ENCODE assay signal across 12 cellular contexts in the genomic region with DNA sequence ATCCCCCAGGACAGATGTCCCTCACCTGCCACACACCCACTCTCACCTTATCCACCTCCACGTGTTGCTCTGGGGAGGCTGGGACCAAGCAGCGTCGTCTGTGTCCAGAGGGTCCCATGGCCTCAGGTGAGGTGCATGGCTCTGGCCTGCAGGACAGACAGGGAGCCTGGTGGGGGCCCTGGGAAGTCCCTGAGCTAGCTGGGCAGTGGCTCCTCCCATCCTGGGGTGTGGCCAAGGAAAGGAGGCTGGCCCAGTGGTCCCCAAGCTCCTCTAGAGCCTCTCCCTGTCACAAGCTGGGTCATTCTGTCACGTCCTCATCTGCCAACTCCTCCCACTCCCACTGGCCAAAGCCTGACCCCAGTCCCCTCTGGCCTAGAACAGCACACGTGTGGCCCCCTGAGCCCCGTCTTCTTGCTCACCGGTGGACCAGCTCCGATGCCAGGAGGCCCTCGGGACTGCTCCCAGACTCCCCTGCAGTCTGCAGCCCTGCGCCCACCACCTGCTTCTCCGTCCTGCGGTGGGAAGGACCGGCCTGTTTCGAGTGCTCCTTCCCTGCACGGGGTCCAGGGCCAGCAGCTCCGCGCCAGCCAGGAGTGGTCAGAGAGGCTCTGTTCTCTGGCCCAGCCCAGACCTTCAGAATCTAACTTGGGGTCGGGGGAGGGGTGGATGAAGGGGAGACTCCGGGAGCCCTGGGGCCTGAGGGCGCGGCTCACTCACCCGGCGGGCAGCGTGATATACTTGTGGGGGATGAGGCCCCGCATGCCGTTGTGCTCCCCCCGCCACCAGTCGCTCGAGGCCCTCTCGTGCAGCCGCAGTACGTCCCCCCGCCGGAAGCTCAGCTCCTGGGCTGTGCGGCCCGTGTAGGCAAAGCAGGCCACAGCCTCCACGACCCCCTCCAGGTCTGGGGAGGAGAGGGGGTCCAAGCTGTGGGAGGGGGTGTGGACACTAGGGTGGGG. TPM values are rescaled to one million over a fixed set of nuclear protein-coding genes. Genes with fewer than 3 reads are reported as not detected.
DNase-seq lines count a peak whose midpoint lies in the region; ATAC-seq, FAIRE-seq and TF ChIP-seq lines count a peak whose summit lies in the region.
"Had no signal": no experiment of that assay in that cellular context is flagged by ENCODE, and none has a peak within 500 bp of the region (broad histone marks: within the 10 kb centered on the region; RNA-seq: fewer than 3 reads in every experiment).

No MANE protein-coding gene starts in this region.

- CTCF ChIA-PET in HepG2 (lab: Yijun Ruan, JAX; ENCODE audit: low intra/inter-chr PET ratio, low total read pairs): no interaction called here

- H3K9ac ChIP-seq in HepG2 (ENCODE audit: insufficient read depth, low read depth, low read length): no peak overlapping the region
- H3K9ac ChIP-seq: BLaER1 treated with 17β-estradiol and CSF1 and Interleukin-3, amounts not matched to agents 10 nM and 100 nM had no signal

- DNase-seq in HepG2 (ENCODE audit: low spot score) (peak; percentile 10), right lobe of liver (no peak), SK-N-DZ (ENCODE audit: low spot score) (peak; percentile 76), spleen (peak; percentile 76), HK-2 (ENCODE audit: unreplicated experiment) (no peak), hepatocyte (ENCODE audit: low spot score) (no peak)
- DNase-seq: activated naive CD4-positive, alpha-beta T cell; NCI-H1048 had no signal

- H3K79me2 ChIP-seq in HepG2 (ENCODE audit: insufficient read depth, low read length) (no peaks in the 10 kb centered on the region), hepatocyte (no peaks in the 10 kb centered on the region)

- no peak overlapping the region for H3K4me3 ChIP-seq in HepG2 (replicated peaks in 1 of 3; ENCODE audit: insufficient read depth in 1 of 3, low read depth in 2 of 3, low read length in 3 of 3)
- H3K4me3 ChIP-seq in right lobe of liver: no peak overlapping the region
- no peak overlapping the region for H3K4me3 ChIP-seq in spleen
- no peak overlapping the region for H3K4me3 ChIP-seq in hepatocyte
- H3K4me3 ChIP-seq: BLaER1 treated with 17β-estradiol and CSF1 and Interleukin-3, amounts not matched to agents 10 nM and 100 nM; mucosa of descending colon; skin epidermis had no signal

- no TSS peak for BruUV-seq in HepG2 (replicated peaks; lab: Mats Ljungman, UMichigan)

- TF ChIP-seq RAD21 in HepG2 (CRISPR knock-in tag; IDR thresholded peaks at IDR 0.05): no peak

- H3K27me3 ChIP-seq in HepG2 (ENCODE audit: control insufficient read depth in 1 of 2, insufficient read depth in 2 of 2, low read length in 2 of 2): peaks cover 0 to 4% of the 10 kb centered on the region in 2 experiments; a peak in 1 of 5 replicates
- H3K27me3 ChIP-seq in right lobe of liver: no peaks in the 10 kb centered on the region
- H3K27me3 ChIP-seq in spleen (replicated peaks in 1 of 7): peaks cover 0 to 24% (median 0%) of the 10 kb centered on the region in 7 donors
- H3K27me3 ChIP-seq in hepatocyte: no peaks in the 10 kb centered on the region

- POLR2A ChIA-PET in HepG2 (lab: Yijun Ruan, JAX): no interaction called here

- no peak for FAIRE-seq in HepG2 (lab: Jason Lieb, UNC)

- no peak overlapping the region for H3K4me2 ChIP-seq in HepG2 (ENCODE audit: low read depth, low read length)
- H3K4me2 ChIP-seq in hepatocyte: no peak overlapping the region

- in situ Hi-C loops in HepG2 (cut with HindIII; ENCODE audit: extremely low pct_ligation_motif_present, low pct_unique_long_range_greater_than_20kb): no loop called here

- TF ChIP-seq EP300 in HepG2 (IDR thresholded peaks at IDR 0.05; ENCODE audit: low read depth in 2 of 2, low read length in 2 of 2) (no peak), HepG2 (CRISPR knock-in tag; IDR thresholded peaks at IDR 0.05; ENCODE audit: borderline replicate concordance) (no peak)

- H3K9me2 ChIP-seq in hepatocyte (replicated peaks; ENCODE audit: insufficient read depth): no peaks in the 10 kb centered on the region

- no peaks in the 10 kb centered on the region for H3K36me3 ChIP-seq in HepG2 (replicated peaks in 1 of 2; ENCODE audit: control insufficient read depth in 1 of 2, insufficient read depth in 2 of 2, low read length in 2 of 2)
- H3K36me3 ChIP-seq in right lobe of liver: no peaks in the 10 kb centered on the region
- H3K36me3 ChIP-seq in spleen: peaks cover 0 to 76% (median 35%) of the 10 kb centered on the region in 6 donors
- no peaks in the 10 kb centered on the region for H3K36me3 ChIP-seq in hepatocyte (replicated peaks; ENCODE audit: insufficient read depth, low read depth)

- H3K27ac ChIP-seq in HepG2 (ENCODE audit: extremely low read length, insufficient read depth, low read length) (no peak overlapping the region), right lobe of liver (no peak overlapping the region), spleen (peak overlapping the region in 1 of 8 donors; percentile 15), hepatocyte (no peak overlapping the region)
- H3K27ac ChIP-seq: BLaER1 treated with 17β-estradiol and CSF1 and Interleukin-3, amounts not matched to agents 10 nM and 100 nM; skin epidermis; VCaP had no signal

- H3K4me1 ChIP-seq in HepG2 (ENCODE audit: insufficient read depth, low read length) (peaks cover 5% of the 10 kb centered on the region), right lobe of liver (no peaks in the 10 kb centered on the region), spleen (peaks cover under 1 to 26% (median 12%) of the 10 kb centered on the region in 6 donors), hepatocyte (ENCODE audit: insufficient read depth) (no peaks in the 10 kb centered on the region)

- TF ChIP-seq POLR2A in HepG2 (IDR thresholded peaks at IDR 0.05; ENCODE audit: insufficient read depth in 1 of 2, low read depth in 2 of 2, low read length in 2 of 2): no peak
- TF ChIP-seq POLR2A in right lobe of liver (IDR thresholded peaks at IDR 0.05): no peak
- no peak for TF ChIP-seq POLR2A in spleen (IDR thresholded peaks at IDR 0.05)

- H4K20me1 ChIP-seq in HepG2 (ENCODE audit: insufficient read depth, low read length) (no peaks in the 10 kb centered on the region), hepatocyte (ENCODE audit: insufficient read depth, poor library complexity, severe bottlenecking) (no peaks in the 10 kb centered on the region)

- no CpG with 5 or more reads among the region's 37 CpGs for WGBS in HepG2 (ENCODE audit: low lambda C conversion rate)
- WGBS in right lobe of liver (ENCODE audit: insufficient coverage, low coverage, low lambda C conversion rate, missing lambda C conversion rate): 59% methylated on average over 3 of the region's 37 CpGs
- 73 to 87% (median 85%) methylated on average over 19 to 37 of the region's 37 CpGs; no CpG with 5 or more reads in 1 of the 5 donors for WGBS in spleen, 5 donors
- 82% methylated on average over 24 of the region's 37 CpGs for WGBS in hepatocyte (ENCODE audit: low lambda C conversion rate, missing lambda C conversion rate)

- H2AFZ ChIP-seq in HepG2 (ENCODE audit: low read length) (no peak overlapping the region), hepatocyte (no peak overlapping the region)

- H3K9me3 ChIP-seq in HepG2 (ENCODE audit: low read length) (no peaks in the 10 kb centered on the region), right lobe of liver (no peaks in the 10 kb centered on the region), spleen (no peaks in the 10 kb centered on the region), hepatocyte (ENCODE audit: low read depth) (no peaks in the 10 kb centered on the region)
- H3K9me3 ChIP-seq: mucosa of descending colon had no signal

- TF ChIP-seq CTCF in HepG2 (CRISPR knock-in tag; IDR thresholded peaks at IDR 0.05) (no peak), right lobe of liver (IDR thresholded peaks at IDR 0.05) (no peak), spleen (IDR thresholded peaks at IDR 0.05 in 8 of 11, conservative IDR thresholded peaks at IDR 0.05 in 3 of 11) (no peak), hepatocyte (IDR thresholded peaks at IDR 0.05; ENCODE audit: poor library complexity) (no peak)

- ATAC-seq in HepG2 (peak; percentile 53), right lobe of liver (no peak)
- ATAC-seq: mucosa of descending colon had no signal

- intact Hi-C loops in HepG2 (cut with micrococcal nuclease; ENCODE audit: unreplicated experiment): no loop called here
- intact Hi-C loops in right lobe of liver (cut with DNase I): no loop called here
- intact Hi-C loops in spleen (cut with DNase I; ENCODE audit: low total_unique reads): no loop called here

RNA-seq across cellular contexts. Expression of gene AVPR2, which starts 4.8 kb away (rescaled TPM):
- total RNA-seq in HepG2 (2016; rRNA removed; fragmentation: Illumina TruSeq; extraction: Trizol): not detected in 2 replicates
- total RNA-seq in HepG2 (2016; cell fraction: cytosol; rRNA removed; fragmentation: Illumina TruSeq; extraction: Trizol; ENCODE audit: low read depth): not detected in 2 replicates
- total RNA-seq in HepG2 (2016; cell fraction: insoluble cytoplasmic fraction; rRNA removed; fragmentation: Illumina TruSeq; extraction: Trizol): not detected in 2 replicates
- not detected in 2 replicates for total RNA-seq in HepG2 (2016; cell fraction: membrane; rRNA removed; fragmentation: Illumina TruSeq; extraction: Trizol)
- total RNA-seq in HepG2 (2016; cell fraction: nucleus; rRNA removed; fragmentation: Illumina TruSeq; extraction: Trizol): not detected in 2 replicates
- not detected in 2 replicates for polyA plus RNA-seq in HepG2 (2011; rRNA removed)
- polyA plus RNA-seq in HepG2 (2011; cell fraction: cytosol; rRNA removed): not detected in 2 replicates
- not detected in 2 replicates for polyA plus RNA-seq in HepG2 (2011; cell fraction: nucleus; rRNA removed)
- not detected in 2 replicates for polyA plus RNA-seq in HepG2 (2012)
- polyA plus RNA-seq in HepG2 (2016; cell fraction: cytosol; fragmentation: Illumina TruSeq; extraction: Trizol; ENCODE audit: low read depth): not detected in 2 replicates
- polyA plus RNA-seq in HepG2 (2016; cell fraction: insoluble cytoplasmic fraction; fragmentation: Illumina TruSeq; extraction: Trizol; ENCODE audit: low read depth): not detected in 2 replicates
- not detected in 2 replicates for polyA plus RNA-seq in HepG2 (2016; cell fraction: membrane; fragmentation: Illumina TruSeq; extraction: Trizol; ENCODE audit: low read depth)
- not detected in 2 replicates for polyA plus RNA-seq in HepG2 (2016; cell fraction: nucleus; fragmentation: Illumina TruSeq; extraction: Trizol; ENCODE audit: insufficient read depth, low read depth)
- polyA minus RNA-seq in HepG2 (2011; rRNA and poly(A)+ RNA removed; ENCODE audit: low replicate concordance): 0.18 and 0.87 TPM in 2 replicates
- polyA minus RNA-seq in HepG2 (2011; cell fraction: cytosol; rRNA and poly(A)+ RNA removed): not detected in 2 replicates
- not detected in 2 replicates for polyA minus RNA-seq in HepG2 (2011; cell fraction: nucleus; rRNA and poly(A)+ RNA removed)
- total RNA-seq in right lobe of liver: under 1 TPM in 1 of 6 experiments, not detected in 5; 0.31 TPM
- polyA plus RNA-seq in SK-N-DZ (2014; cell fraction: cytosol; rRNA removed): not detected in 2 replicates
- polyA plus RNA-seq in SK-N-DZ (2014; cell fraction: nucleus; rRNA removed): 0.22 TPM in 1 of 2 replicates, not detected in the other
- under 1 TPM in 1 of 7 donors, not detected in 6; 0.52 TPM for total RNA-seq in spleen
- under 1 TPM; 0.22 to 0.77 (median 0.26) TPM for polyA plus RNA-seq in spleen
- 1.2 TPM in 1 of 2 replicates, not detected in the other for total RNA-seq in hepatocyte
- not detected in 2 replicates for polyA plus RNA-seq in hepatocyte

RNA-seq across cellular contexts. Expression of gene ARHGAP4, which starts 16.8 kb away (rescaled TPM):
- 0.64 TPM in 1 of 2 replicates, not detected in the other for total RNA-seq in HepG2 (2016; rRNA removed; fragmentation: Illumina TruSeq; extraction: Trizol)
- not detected in 2 replicates for total RNA-seq in HepG2 (2016; cell fraction: cytosol; rRNA removed; fragmentation: Illumina TruSeq; extraction: Trizol; ENCODE audit: low read depth)
- 0.22 TPM in 1 of 2 replicates, not detected in the other for total RNA-seq in HepG2 (2016; cell fraction: insoluble cytoplasmic fraction; rRNA removed; fragmentation: Illumina TruSeq; extraction: Trizol)
- total RNA-seq in HepG2 (2016; cell fraction: membrane; rRNA removed; fragmentation: Illumina TruSeq; extraction: Trizol): 0.28 TPM in 1 of 2 replicates, not detected in the other
- total RNA-seq in HepG2 (2016; cell fraction: nucleus; rRNA removed; fragmentation: Illumina TruSeq; extraction: Trizol): 0.41 TPM in 1 of 2 replicates, not detected in the other
- 0.57 and 1.1 TPM in 2 replicates for polyA plus RNA-seq in HepG2 (2011; rRNA removed)
- 0.10 and 0.19 TPM in 2 replicates for polyA plus RNA-seq in HepG2 (2011; cell fraction: cytosol; rRNA removed)
- polyA plus RNA-seq in HepG2 (2011; cell fraction: nucleus; rRNA removed): 7.0 and 9.1 TPM in 2 replicates
- polyA plus RNA-seq in HepG2 (2012): 0.35 and 0.59 TPM in 2 replicates
- not detected in 2 replicates for polyA plus RNA-seq in HepG2 (2016; cell fraction: cytosol; fragmentation: Illumina TruSeq; extraction: Trizol; ENCODE audit: low read depth)
- not detected in 2 replicates for polyA plus RNA-seq in HepG2 (2016; cell fraction: insoluble cytoplasmic fraction; fragmentation: Illumina TruSeq; extraction: Trizol; ENCODE audit: low read depth)
- polyA plus RNA-seq in HepG2 (2016; cell fraction: membrane; fragmentation: Illumina TruSeq; extraction: Trizol; ENCODE audit: low read depth): not detected in 2 replicates
- 0.64 and 1.9 TPM in 2 replicates for polyA plus RNA-seq in HepG2 (2016; cell fraction: nucleus; fragmentation: Illumina TruSeq; extraction: Trizol; ENCODE audit: insufficient read depth, low read depth)
- 1.6 and 1.8 TPM in 2 replicates for polyA minus RNA-seq in HepG2 (2011; rRNA and poly(A)+ RNA removed; ENCODE audit: low replicate concordance)
- 1.1 TPM in 1 of 2 replicates, not detected in the other for polyA minus RNA-seq in HepG2 (2011; cell fraction: cytosol; rRNA and poly(A)+ RNA removed)
- 1.2 and 2.8 TPM in 2 replicates for polyA minus RNA-seq in HepG2 (2011; cell fraction: nucleus; rRNA and poly(A)+ RNA removed)
- total RNA-seq in right lobe of liver: 10 to 100 TPM in 2 of 6 experiments, 1 to 10 TPM in 4; 5.5 to 11.9 (median 8.7) TPM
- 10.6 and 14.9 TPM in 2 replicates for polyA plus RNA-seq in SK-N-DZ (2014; cell fraction: cytosol; rRNA removed)
- polyA plus RNA-seq in SK-N-DZ (2014; cell fraction: nucleus; rRNA removed): 128 and 146 TPM in 2 replicates
- total RNA-seq in spleen: 100 to 1,000 TPM; 176 to 317 (median 236) TPM
- polyA plus RNA-seq in spleen: 100 to 1,000 TPM; 297 to 713 (median 635) TPM
- total RNA-seq in hepatocyte: 3.3 and 6.4 TPM in 2 replicates
- 6.2 and 10.3 TPM in 2 replicates for polyA plus RNA-seq in hepatocyte

RNA-seq across cellular contexts. Expression of gene L1CAM, which starts 23.3 kb away (rescaled TPM):
- total RNA-seq in HepG2 (2016; rRNA removed; fragmentation: Illumina TruSeq; extraction: Trizol) (1.1 and 1.4 TPM in 2 replicates), right lobe of liver (under 1 TPM in 4 of 6 experiments, not detected in 2; 0.33 to 0.64 (median 0.47) TPM), spleen (1 to 10 TPM; 1.2 to 5.1 (median 2.2) TPM), hepatocyte (0.12 and 0.33 TPM in 2 replicates)
- 0.18 and 0.30 TPM in 2 replicates for total RNA-seq in HepG2 (2016; cell fraction: cytosol; rRNA removed; fragmentation: Illumina TruSeq; extraction: Trizol; ENCODE audit: low read depth)
- total RNA-seq in HepG2 (2016; cell fraction: insoluble cytoplasmic fraction; rRNA removed; fragmentation: Illumina TruSeq; extraction: Trizol): 0.74 and 1.1 TPM in 2 replicates
- total RNA-seq in HepG2 (2016; cell fraction: membrane; rRNA removed; fragmentation: Illumina TruSeq; extraction: Trizol): 0.59 and 0.74 TPM in 2 replicates
- total RNA-seq in HepG2 (2016; cell fraction: nucleus; rRNA removed; fragmentation: Illumina TruSeq; extraction: Trizol): 2.9 and 3.0 TPM in 2 replicates
- polyA plus RNA-seq in HepG2 (2011; rRNA removed) (2.0 and 5.0 TPM in 2 replicates), spleen (1 to 10 TPM; 1.6 to 3.4 (median 3.2) TPM), hepatocyte (0.40 and 0.69 TPM in 2 replicates)
- 2.5 TPM in 2 replicates for polyA plus RNA-seq in HepG2 (2011; cell fraction: cytosol; rRNA removed)
- 15.9 and 17.0 TPM in 2 replicates for polyA plus RNA-seq in HepG2 (2011; cell fraction: nucleus; rRNA removed)
- 1.8 and 5.5 TPM in 2 replicates for polyA plus RNA-seq in HepG2 (2012)
- polyA plus RNA-seq in HepG2 (2016; cell fraction: cytosol; fragmentation: Illumina TruSeq; extraction: Trizol; ENCODE audit: low read depth): 0.24 TPM in 2 replicates
- polyA plus RNA-seq in HepG2 (2016; cell fraction: insoluble cytoplasmic fraction; fragmentation: Illumina TruSeq; extraction: Trizol; ENCODE audit: low read depth): 0.83 and 1.4 TPM in 2 replicates
- 0.46 and 0.98 TPM in 2 replicates for polyA plus RNA-seq in HepG2 (2016; cell fraction: membrane; fragmentation: Illumina TruSeq; extraction: Trizol; ENCODE audit: low read depth)
- polyA plus RNA-seq in HepG2 (2016; cell fraction: nucleus; fragmentation: Illumina TruSeq; extraction: Trizol; ENCODE audit: insufficient read depth, low read depth): 6.9 and 8.1 TPM in 2 replicates
- polyA minus RNA-seq in HepG2 (2011; rRNA and poly(A)+ RNA removed; ENCODE audit: low replicate concordance): 14.7 and 119 TPM in 2 replicates
- polyA minus RNA-seq in HepG2 (2011; cell fraction: cytosol; rRNA and poly(A)+ RNA removed): 4.0 and 7.3 TPM in 2 replicates
- polyA minus RNA-seq in HepG2 (2011; cell fraction: nucleus; rRNA and poly(A)+ RNA removed): 4.6 and 6.8 TPM in 2 replicates
- 45.6 and 63.6 TPM in 2 replicates for polyA plus RNA-seq in SK-N-DZ (2014; cell fraction: cytosol; rRNA removed)
- polyA plus RNA-seq in SK-N-DZ (2014; cell fraction: nucleus; rRNA removed): 53.1 and 95.1 TPM in 2 replicates

RNA-seq across cellular contexts. Expression of gene NAA10, which starts 25.5 kb away (rescaled TPM):
- total RNA-seq in HepG2 (2016; rRNA removed; fragmentation: Illumina TruSeq; extraction: Trizol): 51.1 and 51.7 TPM in 2 replicates
- 55.8 and 62.5 TPM in 2 replicates for total RNA-seq in HepG2 (2016; cell fraction: cytosol; rRNA removed; fragmentation: Illumina TruSeq; extraction: Trizol; ENCODE audit: low read depth)
- total RNA-seq in HepG2 (2016; cell fraction: insoluble cytoplasmic fraction; rRNA removed; fragmentation: Illumina TruSeq; extraction: Trizol): 47.6 and 50.9 TPM in 2 replicates
- 52.1 and 59.2 TPM in 2 replicates for total RNA-seq in HepG2 (2016; cell fraction: membrane; rRNA removed; fragmentation: Illumina TruSeq; extraction: Trizol)
- 27.3 and 30.2 TPM in 2 replicates for total RNA-seq in HepG2 (2016; cell fraction: nucleus; rRNA removed; fragmentation: Illumina TruSeq; extraction: Trizol)
- 49.1 and 49.2 TPM in 2 replicates for polyA plus RNA-seq in HepG2 (2011; rRNA removed)
- 61.9 and 80.7 TPM in 2 replicates for polyA plus RNA-seq in HepG2 (2011; cell fraction: cytosol; rRNA removed)
- 84.9 and 98.2 TPM in 2 replicates for polyA plus RNA-seq in HepG2 (2011; cell fraction: nucleus; rRNA removed)
- 45.4 and 52.3 TPM in 2 replicates for polyA plus RNA-seq in HepG2 (2012)
- 168 and 195 TPM in 2 replicates for polyA plus RNA-seq in HepG2 (2016; cell fraction: cytosol; fragmentation: Illumina TruSeq; extraction: Trizol; ENCODE audit: low read depth)
- polyA plus RNA-seq in HepG2 (2016; cell fraction: insoluble cytoplasmic fraction; fragmentation: Illumina TruSeq; extraction: Trizol; ENCODE audit: low read depth): 99.2 and 109 TPM in 2 replicates
- 92.8 and 108 TPM in 2 replicates for polyA plus RNA-seq in HepG2 (2016; cell fraction: membrane; fragmentation: Illumina TruSeq; extraction: Trizol; ENCODE audit: low read depth)
- 92.2 and 97.8 TPM in 2 replicates for polyA plus RNA-seq in HepG2 (2016; cell fraction: nucleus; fragmentation: Illumina TruSeq; extraction: Trizol; ENCODE audit: insufficient read depth, low read depth)
- 30.3 and 98.8 TPM in 2 replicates for polyA minus RNA-seq in HepG2 (2011; rRNA and poly(A)+ RNA removed; ENCODE audit: low replicate concordance)
- 14.6 and 17.3 TPM in 2 replicates for polyA minus RNA-seq in HepG2 (2011; cell fraction: cytosol; rRNA and poly(A)+ RNA removed)
- 23.7 and 25.0 TPM in 2 replicates for polyA minus RNA-seq in HepG2 (2011; cell fraction: nucleus; rRNA and poly(A)+ RNA removed)
- 10 to 100 TPM; 36.1 to 56.2 (median 39.7) TPM for total RNA-seq in right lobe of liver
- 135 and 149 TPM in 2 replicates for polyA plus RNA-seq in SK-N-DZ (2014; cell fraction: cytosol; rRNA removed)
- 176 and 329 TPM in 2 replicates for polyA plus RNA-seq in SK-N-DZ (2014; cell fraction: nucleus; rRNA removed)
- 10 to 100 TPM; 56.4 to 89.1 (median 85.5) TPM for total RNA-seq in spleen
- 100 to 1,000 TPM; 123 to 174 (median 168) TPM for polyA plus RNA-seq in spleen
- total RNA-seq in hepatocyte: 74.0 and 83.5 TPM in 2 replicates
- 118 and 134 TPM in 2 replicates for polyA plus RNA-seq in hepatocyte

RNA-seq across cellular contexts. Expression of gene RENBP, which starts 35.1 kb away (rescaled TPM):
- total RNA-seq in HepG2 (2016; rRNA removed; fragmentation: Illumina TruSeq; extraction: Trizol) (0.77 and 1.4 TPM in 2 replicates), right lobe of liver (1 to 10 TPM; 2.2 to 9.1 (median 5.2) TPM), spleen (100 to 1,000 TPM in 1 of 7 donors, 10 to 100 TPM in 6; 42.0 to 105 (median 63.6) TPM), hepatocyte (22.2 and 22.8 TPM in 2 replicates)
- total RNA-seq in HepG2 (2016; cell fraction: cytosol; rRNA removed; fragmentation: Illumina TruSeq; extraction: Trizol; ENCODE audit: low read depth): not detected in 2 replicates
- total RNA-seq in HepG2 (2016; cell fraction: insoluble cytoplasmic fraction; rRNA removed; fragmentation: Illumina TruSeq; extraction: Trizol): 0.48 and 1.3 TPM in 2 replicates
- 0.31 and 0.34 TPM in 2 replicates for total RNA-seq in HepG2 (2016; cell fraction: membrane; rRNA removed; fragmentation: Illumina TruSeq; extraction: Trizol)
- 0.78 and 1.4 TPM in 2 replicates for total RNA-seq in HepG2 (2016; cell fraction: nucleus; rRNA removed; fragmentation: Illumina TruSeq; extraction: Trizol)
- polyA plus RNA-seq in HepG2 (2011; rRNA removed) (2.0 and 2.6 TPM in 2 replicates), spleen (10 to 100 TPM; 44.3 to 91.3 (median 47.9) TPM), hepatocyte (5.8 and 13.2 TPM in 2 replicates)
- 2.7 and 3.2 TPM in 2 replicates for polyA plus RNA-seq in HepG2 (2011; cell fraction: cytosol; rRNA removed)
- polyA plus RNA-seq in HepG2 (2011; cell fraction: nucleus; rRNA removed): 7.0 and 9.2 TPM in 2 replicates
- 1.5 and 2.1 TPM in 2 replicates for polyA plus RNA-seq in HepG2 (2012)
- polyA plus RNA-seq in HepG2 (2016; cell fraction: cytosol; fragmentation: Illumina TruSeq; extraction: Trizol; ENCODE audit: low read depth): 0.29 and 0.48 TPM in 2 replicates
- 0.72 and 1.8 TPM in 2 replicates for polyA plus RNA-seq in HepG2 (2016; cell fraction: insoluble cytoplasmic fraction; fragmentation: Illumina TruSeq; extraction: Trizol; ENCODE audit: low read depth)
- polyA plus RNA-seq in HepG2 (2016; cell fraction: membrane; fragmentation: Illumina TruSeq; extraction: Trizol; ENCODE audit: low read depth): 0.16 and 0.45 TPM in 2 replicates
- polyA plus RNA-seq in HepG2 (2016; cell fraction: nucleus; fragmentation: Illumina TruSeq; extraction: Trizol; ENCODE audit: insufficient read depth, low read depth): 0.89 and 1.6 TPM in 2 replicates
- polyA minus RNA-seq in HepG2 (2011; rRNA and poly(A)+ RNA removed; ENCODE audit: low replicate concordance): 3.3 TPM in 1 of 2 replicates, not detected in the other
- polyA minus RNA-seq in HepG2 (2011; cell fraction: cytosol; rRNA and poly(A)+ RNA removed): 0.53 and 1.5 TPM in 2 replicates
- 1.6 and 1.7 TPM in 2 replicates for polyA minus RNA-seq in HepG2 (2011; cell fraction: nucleus; rRNA and poly(A)+ RNA removed)
- 5.3 and 8.1 TPM in 2 replicates for polyA plus RNA-seq in SK-N-DZ (2014; cell fraction: cytosol; rRNA removed)
- 24.6 and 28.8 TPM in 2 replicates for polyA plus RNA-seq in SK-N-DZ (2014; cell fraction: nucleus; rRNA removed)

Comparison
In these comparisons a context has a peak if more than half of its experiments do, and no peak if none do; other contexts are left out.
1. DNase-seq: peak in HepG2 (single experiment), SK-N-DZ (single experiment) and spleen (single experiment); none in right lobe of liver (0 of 3), HK-2 (single experiment) and hepatocyte (single experiment).
2. RNA of gene ARHGAP4, which starts 16.8 kb away (total RNA-seq): 176 to 317 TPM in spleen; 5.5 to 11.9 TPM in right lobe of liver, 3.3 to 6.4 TPM in hepatocyte and 0.22 to 0.64 TPM in HepG2; every median in the first group is over 10 times any median in the second.